30 cellular contexts compared by ENCODE assay signal in the genomic region with DNA sequence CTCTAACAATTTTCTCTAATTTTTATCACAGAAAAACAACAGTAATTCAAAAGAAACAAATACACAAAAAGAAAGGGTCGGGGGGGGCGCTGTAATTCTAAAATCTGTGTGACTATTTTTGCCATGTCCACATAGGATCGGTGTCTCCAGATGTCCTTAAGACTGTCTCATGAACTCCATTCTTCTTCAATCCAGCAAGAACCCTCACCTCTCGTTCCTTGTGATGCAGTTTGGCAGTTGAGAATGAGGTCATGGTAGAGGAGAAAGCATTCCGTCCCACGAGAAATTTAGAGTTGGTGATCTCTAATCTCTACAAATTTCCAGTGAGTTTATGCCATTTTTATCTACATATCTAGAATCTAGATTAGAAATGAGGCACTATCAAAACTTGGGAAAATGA.
"Had no signal": no experiment of that assay in that cellular context is flagged by ENCODE, and none has a peak within 500 bp of the region (broad histone marks: within the 10 kb centered on the region; RNA-seq: fewer than 3 reads in every experiment).

No MANE protein-coding gene starts in this region.

- H3K4me1 Mint-ChIP-seq: activated CD4-positive, alpha-beta memory T cell treated with anti-CD3 and anti-CD28 coated beads, Interleukin-2, amount 10 ng/mL, durations not matched to agents 7 days and 5 days; activated CD8-positive, alpha-beta memory T cell treated with anti-CD3 and anti-CD28 coated beads, Interleukin-2, amount 10 ng/mL, durations not matched to agents 7 days and 5 days; activated naive CD8-positive, alpha-beta T cell treated with anti-CD3 and anti-CD28 coated beads for 36 hours had no signal

- H3K4me3 ChIP-seq: ascending aorta, cardiac muscle cell, MG63, Peyer's patch, SK-N-MC had no signal

- H3K4me3 Mint-ChIP-seq: activated CD4-positive, alpha-beta memory T cell treated with anti-CD3 and anti-CD28 coated beads, Interleukin-2, amount 10 ng/mL, durations not matched to agents 7 days and 5 days; activated CD8-positive, alpha-beta memory T cell treated with anti-CD3 and anti-CD28 coated beads, Interleukin-2, amount 10 ng/mL, durations not matched to agents 7 days and 5 days; activated naive CD8-positive, alpha-beta T cell treated with anti-CD3 and anti-CD28 coated beads for 36 hours had no signal

- DNase-seq: activated CD4-positive, alpha-beta memory T cell treated with anti-CD3 and anti-CD28 coated beads, Interleukin-2, amount 10 ng/mL, durations not matched to agents 7 days and 5 days; activated CD4-positive, alpha-beta T cell treated with anti-CD3 and anti-CD28 coated beads for 1 hour; activated CD4-positive, alpha-beta T cell treated with anti-CD3 and anti-CD28 coated beads for 48 hours; activated CD4-positive, CD25-positive, alpha-beta regulatory T cell; activated CD8-positive, alpha-beta memory T cell treated with anti-CD3 and anti-CD28 coated beads for 24 hours; activated CD8-positive, alpha-beta memory T cell treated with anti-CD3 and anti-CD28 coated beads, Interleukin-2, amount 10 ng/mL, durations not matched to agents 7 days and 5 days; activated CD8-positive, alpha-beta memory T cell treated with anti-CD3 and anti-CD28 coated beads, Interleukin-2, amount 50 U/mL, for 48 hours; activated effector memory CD4-positive, alpha-beta T cell treated with Interleukin-2 at 50 U/mL for 16 hours; activated naive CD4-positive, alpha-beta T cell treated with anti-CD3 and anti-CD28 coated beads, Interleukin-2, amount 50 U/mL, for 16 hours; activated naive CD8-positive, alpha-beta T cell treated with anti-CD3 and anti-CD28 coated beads for 36 hours; activated T-cell treated with anti-CD3 and anti-CD28 coated beads, Interleukin-2, amount 50 U/mL, for 48 hours; amygdala; Kasumi-1; KG1; NCI-H1048; NCI-H1105 treated with DMSO at 0.1 percent for 48 hours; NCI-H1436; NCI-H1694; NCI-H1930; NCI-H345; NCI-H524 treated with DMSO at 0.1 percent for 48 hours; Peyer's patch; RPMI8226; T1000; WERI-Rb-1 had no signal

- H3K27me3 Mint-ChIP-seq: activated CD4-positive, alpha-beta memory T cell treated with anti-CD3 and anti-CD28 coated beads, Interleukin-2, amount 10 ng/mL, durations not matched to agents 7 days and 5 days; activated CD8-positive, alpha-beta memory T cell treated with anti-CD3 and anti-CD28 coated beads, Interleukin-2, amount 10 ng/mL, durations not matched to agents 7 days and 5 days; activated naive CD8-positive, alpha-beta T cell treated with anti-CD3 and anti-CD28 coated beads for 36 hours had no signal

- H3K9me3 Mint-ChIP-seq: activated CD4-positive, alpha-beta memory T cell treated with anti-CD3 and anti-CD28 coated beads, Interleukin-2, amount 10 ng/mL, durations not matched to agents 7 days and 5 days; activated naive CD8-positive, alpha-beta T cell treated with anti-CD3 and anti-CD28 coated beads for 36 hours had no signal

- H3K27me3 ChIP-seq: ascending aorta, cardiac muscle cell, MG63, Peyer's patch had no signal

- ATAC-seq: activated CD8-positive, alpha-beta memory T cell treated with anti-CD3 and anti-CD28 coated beads, Interleukin-2, amount 10 ng/mL, durations not matched to agents 7 days and 5 days; Right ventricle myocardium inferior had no signal

- H3K4me1 ChIP-seq: ascending aorta had no signal

- H3K9me3 ChIP-seq: ascending aorta, MG63, Peyer's patch had no signal

- H3K27ac ChIP-seq: ascending aorta, cardiac muscle cell, Peyer's patch, SK-N-MC, WERI-Rb-1 had no signal

- H3K27ac Mint-ChIP-seq: activated CD4-positive, alpha-beta memory T cell treated with anti-CD3 and anti-CD28 coated beads, Interleukin-2, amount 10 ng/mL, durations not matched to agents 7 days and 5 days; activated CD8-positive, alpha-beta memory T cell treated with anti-CD3 and anti-CD28 coated beads, Interleukin-2, amount 10 ng/mL, durations not matched to agents 7 days and 5 days; activated naive CD8-positive, alpha-beta T cell treated with anti-CD3 and anti-CD28 coated beads for 36 hours had no signal

- H3K36me3 ChIP-seq: ascending aorta, cardiac muscle cell, MG63, Peyer's patch, WERI-Rb-1 had no signal

- H3K36me3 Mint-ChIP-seq: activated CD8-positive, alpha-beta memory T cell treated with anti-CD3 and anti-CD28 coated beads, Interleukin-2, amount 10 ng/mL, durations not matched to agents 7 days and 5 days; activated naive CD8-positive, alpha-beta T cell treated with anti-CD3 and anti-CD28 coated beads for 36 hours had no signal
